1 cellular context compared by ENCODE assay signal in the genomic region with DNA sequence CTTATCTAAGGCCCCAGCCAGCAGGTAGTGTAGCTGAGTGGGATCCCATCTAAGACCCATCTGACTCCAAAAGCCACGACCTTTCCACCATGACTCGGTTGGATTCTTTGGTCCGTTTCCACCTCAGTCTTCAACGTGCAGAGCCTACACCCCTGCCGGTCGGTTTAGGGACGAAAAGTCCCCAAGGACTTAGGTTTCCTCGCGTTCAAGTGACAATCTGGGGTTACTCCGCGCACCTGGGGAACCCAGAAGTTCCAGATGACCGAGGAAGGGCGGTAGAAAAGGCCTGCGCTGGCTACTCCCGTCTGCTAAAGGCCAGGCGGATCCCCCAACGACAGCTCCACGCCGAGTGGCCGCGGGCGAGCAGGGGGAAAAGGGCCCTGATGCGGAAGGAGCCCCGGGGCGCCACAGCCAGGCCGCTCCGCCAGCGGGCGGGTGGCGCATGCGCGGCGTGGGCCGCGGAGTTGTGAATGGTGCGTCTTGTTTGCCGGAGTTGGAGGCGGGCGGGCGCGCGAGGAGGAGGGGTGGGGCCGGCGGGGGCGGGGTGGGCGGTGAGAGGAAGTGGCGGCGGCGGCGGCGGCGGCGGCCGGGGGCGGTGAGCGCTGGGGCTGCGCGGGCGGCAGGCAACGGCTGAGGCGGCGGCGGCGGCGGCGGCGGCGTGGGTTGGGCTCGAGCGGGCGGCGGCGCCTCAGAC.
TF ChIP-seq lines count a peak whose summit lies in the region.

A gene (plus strand): TSS at position 595 of the 694 bp plus-strand sequence. CDS start 259 bp downstream, outside the sequence.

TF ChIP-seq in K562, 482 proteins besides CTCF, POLR2A, EP300 and RAD21 (continued from another document and continues in another):
- TF ChIP-seq, protein P1, sequence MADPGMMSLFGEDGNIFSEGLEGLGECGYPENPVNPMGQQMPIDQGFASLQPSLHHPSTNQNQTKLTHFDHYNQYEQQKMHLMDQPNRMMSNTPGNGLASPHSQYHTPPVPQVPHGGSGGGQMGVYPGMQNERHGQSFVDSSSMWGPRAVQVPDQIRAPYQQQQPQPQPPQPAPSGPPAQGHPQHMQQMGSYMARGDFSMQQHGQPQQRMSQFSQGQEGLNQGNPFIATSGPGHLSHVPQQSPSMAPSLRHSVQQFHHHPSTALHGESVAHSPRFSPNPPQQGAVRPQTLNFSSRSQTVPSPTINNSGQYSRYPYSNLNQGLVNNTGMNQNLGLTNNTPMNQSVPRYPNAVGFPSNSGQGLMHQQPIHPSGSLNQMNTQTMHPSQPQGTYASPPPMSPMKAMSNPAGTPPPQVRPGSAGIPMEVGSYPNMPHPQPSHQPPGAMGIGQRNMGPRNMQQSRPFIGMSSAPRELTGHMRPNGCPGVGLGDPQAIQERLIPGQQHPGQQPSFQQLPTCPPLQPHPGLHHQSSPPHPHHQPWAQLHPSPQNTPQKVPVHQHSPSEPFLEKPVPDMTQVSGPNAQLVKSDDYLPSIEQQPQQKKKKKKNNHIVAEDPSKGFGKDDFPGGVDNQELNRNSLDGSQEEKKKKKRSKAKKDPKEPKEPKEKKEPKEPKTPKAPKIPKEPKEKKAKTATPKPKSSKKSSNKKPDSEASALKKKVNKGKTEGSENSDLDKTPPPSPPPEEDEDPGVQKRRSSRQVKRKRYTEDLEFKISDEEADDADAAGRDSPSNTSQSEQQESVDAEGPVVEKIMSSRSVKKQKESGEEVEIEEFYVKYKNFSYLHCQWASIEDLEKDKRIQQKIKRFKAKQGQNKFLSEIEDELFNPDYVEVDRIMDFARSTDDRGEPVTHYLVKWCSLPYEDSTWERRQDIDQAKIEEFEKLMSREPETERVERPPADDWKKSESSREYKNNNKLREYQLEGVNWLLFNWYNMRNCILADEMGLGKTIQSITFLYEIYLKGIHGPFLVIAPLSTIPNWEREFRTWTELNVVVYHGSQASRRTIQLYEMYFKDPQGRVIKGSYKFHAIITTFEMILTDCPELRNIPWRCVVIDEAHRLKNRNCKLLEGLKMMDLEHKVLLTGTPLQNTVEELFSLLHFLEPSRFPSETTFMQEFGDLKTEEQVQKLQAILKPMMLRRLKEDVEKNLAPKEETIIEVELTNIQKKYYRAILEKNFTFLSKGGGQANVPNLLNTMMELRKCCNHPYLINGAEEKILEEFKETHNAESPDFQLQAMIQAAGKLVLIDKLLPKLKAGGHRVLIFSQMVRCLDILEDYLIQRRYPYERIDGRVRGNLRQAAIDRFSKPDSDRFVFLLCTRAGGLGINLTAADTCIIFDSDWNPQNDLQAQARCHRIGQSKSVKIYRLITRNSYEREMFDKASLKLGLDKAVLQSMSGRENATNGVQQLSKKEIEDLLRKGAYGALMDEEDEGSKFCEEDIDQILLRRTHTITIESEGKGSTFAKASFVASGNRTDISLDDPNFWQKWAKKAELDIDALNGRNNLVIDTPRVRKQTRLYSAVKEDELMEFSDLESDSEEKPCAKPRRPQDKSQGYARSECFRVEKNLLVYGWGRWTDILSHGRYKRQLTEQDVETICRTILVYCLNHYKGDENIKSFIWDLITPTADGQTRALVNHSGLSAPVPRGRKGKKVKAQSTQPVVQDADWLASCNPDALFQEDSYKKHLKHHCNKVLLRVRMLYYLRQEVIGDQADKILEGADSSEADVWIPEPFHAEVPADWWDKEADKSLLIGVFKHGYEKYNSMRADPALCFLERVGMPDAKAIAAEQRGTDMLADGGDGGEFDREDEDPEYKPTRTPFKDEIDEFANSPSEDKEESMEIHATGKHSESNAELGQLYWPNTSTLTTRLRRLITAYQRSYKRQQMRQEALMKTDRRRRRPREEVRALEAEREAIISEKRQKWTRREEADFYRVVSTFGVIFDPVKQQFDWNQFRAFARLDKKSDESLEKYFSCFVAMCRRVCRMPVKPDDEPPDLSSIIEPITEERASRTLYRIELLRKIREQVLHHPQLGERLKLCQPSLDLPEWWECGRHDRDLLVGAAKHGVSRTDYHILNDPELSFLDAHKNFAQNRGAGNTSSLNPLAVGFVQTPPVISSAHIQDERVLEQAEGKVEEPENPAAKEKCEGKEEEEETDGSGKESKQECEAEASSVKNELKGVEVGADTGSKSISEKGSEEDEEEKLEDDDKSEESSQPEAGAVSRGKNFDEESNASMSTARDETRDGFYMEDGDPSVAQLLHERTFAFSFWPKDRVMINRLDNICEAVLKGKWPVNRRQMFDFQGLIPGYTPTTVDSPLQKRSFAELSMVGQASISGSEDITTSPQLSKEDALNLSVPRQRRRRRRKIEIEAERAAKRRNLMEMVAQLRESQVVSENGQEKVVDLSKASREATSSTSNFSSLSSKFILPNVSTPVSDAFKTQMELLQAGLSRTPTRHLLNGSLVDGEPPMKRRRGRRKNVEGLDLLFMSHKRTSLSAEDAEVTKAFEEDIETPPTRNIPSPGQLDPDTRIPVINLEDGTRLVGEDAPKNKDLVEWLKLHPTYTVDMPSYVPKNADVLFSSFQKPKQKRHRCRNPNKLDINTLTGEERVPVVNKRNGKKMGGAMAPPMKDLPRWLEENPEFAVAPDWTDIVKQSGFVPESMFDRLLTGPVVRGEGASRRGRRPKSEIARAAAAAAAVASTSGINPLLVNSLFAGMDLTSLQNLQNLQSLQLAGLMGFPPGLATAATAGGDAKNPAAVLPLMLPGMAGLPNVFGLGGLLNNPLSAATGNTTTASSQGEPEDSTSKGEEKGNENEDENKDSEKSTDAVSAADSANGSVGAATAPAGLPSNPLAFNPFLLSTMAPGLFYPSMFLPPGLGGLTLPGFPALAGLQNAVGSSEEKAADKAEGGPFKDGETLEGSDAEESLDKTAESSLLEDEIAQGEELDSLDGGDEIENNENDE (IDR thresholded peaks at IDR 0.05; ENCODE audit: low read depth, low read length) = no peak
- TF ChIP-seq, protein P2, sequence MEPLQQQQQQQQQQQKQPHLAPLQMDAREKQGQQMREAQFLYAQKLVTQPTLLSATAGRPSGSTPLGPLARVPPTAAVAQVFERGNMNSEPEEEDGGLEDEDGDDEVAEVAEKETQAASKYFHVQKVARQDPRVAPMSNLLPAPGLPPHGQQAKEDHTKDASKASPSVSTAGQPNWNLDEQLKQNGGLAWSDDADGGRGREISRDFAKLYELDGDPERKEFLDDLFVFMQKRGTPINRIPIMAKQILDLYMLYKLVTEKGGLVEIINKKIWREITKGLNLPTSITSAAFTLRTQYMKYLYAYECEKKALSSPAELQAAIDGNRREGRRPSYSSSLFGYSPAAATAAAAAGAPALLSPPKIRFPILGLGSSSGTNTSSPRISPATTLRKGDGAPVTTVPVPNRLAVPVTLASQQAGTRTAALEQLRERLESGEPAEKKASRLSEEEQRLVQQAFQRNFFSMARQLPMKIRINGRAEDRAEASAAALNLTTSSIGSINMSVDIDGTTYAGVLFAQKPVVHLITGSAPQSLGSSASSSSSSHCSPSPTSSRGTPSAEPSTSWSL (CRISPR knock-in tag; IDR thresholded peaks at IDR 0.05; ENCODE audit: borderline replicate concordance) = 0 out of 2 replicates have a peak, but pooled peaks have one; percentile 71
- TF ChIP-seq TEAD2 (tag; IDR thresholded peaks at IDR 0.05) = no peak
- TF ChIP-seq ZNF589 (CRISPR knock-in tag; IDR thresholded peaks at IDR 0.05; ENCODE audit: low read depth) = no peak
- no peak for TF ChIP-seq ZC3H8 (IDR thresholded peaks at IDR 0.05)
- no peak for TF ChIP-seq FOSL1 (tag; conservative IDR thresholded peaks at IDR 0.05)
- TF ChIP-seq ESRRA (IDR thresholded peaks at IDR 0.05; ENCODE audit: borderline replicate concordance, low read depth) = peak; percentile 78
- TF ChIP-seq ZNF76 (CRISPR knock-in tag; IDR thresholded peaks at IDR 0.05; ENCODE audit: borderline replicate concordance) = no peak
- no peak for TF ChIP-seq CBX3 (IDR thresholded peaks at IDR 0.05; ENCODE audit: borderline replicate concordance in 1 of 2, low read length in 2 of 2)
- TF ChIP-seq ELF1 (tag; IDR thresholded peaks at IDR 0.05) = peak; percentile 91
- TF ChIP-seq HNRNPH1 (optimal IDR thresholded peaks at IDR 0.05; ENCODE audit: low read depth, low read length) = no peak
- TF ChIP-seq, protein P3, sequence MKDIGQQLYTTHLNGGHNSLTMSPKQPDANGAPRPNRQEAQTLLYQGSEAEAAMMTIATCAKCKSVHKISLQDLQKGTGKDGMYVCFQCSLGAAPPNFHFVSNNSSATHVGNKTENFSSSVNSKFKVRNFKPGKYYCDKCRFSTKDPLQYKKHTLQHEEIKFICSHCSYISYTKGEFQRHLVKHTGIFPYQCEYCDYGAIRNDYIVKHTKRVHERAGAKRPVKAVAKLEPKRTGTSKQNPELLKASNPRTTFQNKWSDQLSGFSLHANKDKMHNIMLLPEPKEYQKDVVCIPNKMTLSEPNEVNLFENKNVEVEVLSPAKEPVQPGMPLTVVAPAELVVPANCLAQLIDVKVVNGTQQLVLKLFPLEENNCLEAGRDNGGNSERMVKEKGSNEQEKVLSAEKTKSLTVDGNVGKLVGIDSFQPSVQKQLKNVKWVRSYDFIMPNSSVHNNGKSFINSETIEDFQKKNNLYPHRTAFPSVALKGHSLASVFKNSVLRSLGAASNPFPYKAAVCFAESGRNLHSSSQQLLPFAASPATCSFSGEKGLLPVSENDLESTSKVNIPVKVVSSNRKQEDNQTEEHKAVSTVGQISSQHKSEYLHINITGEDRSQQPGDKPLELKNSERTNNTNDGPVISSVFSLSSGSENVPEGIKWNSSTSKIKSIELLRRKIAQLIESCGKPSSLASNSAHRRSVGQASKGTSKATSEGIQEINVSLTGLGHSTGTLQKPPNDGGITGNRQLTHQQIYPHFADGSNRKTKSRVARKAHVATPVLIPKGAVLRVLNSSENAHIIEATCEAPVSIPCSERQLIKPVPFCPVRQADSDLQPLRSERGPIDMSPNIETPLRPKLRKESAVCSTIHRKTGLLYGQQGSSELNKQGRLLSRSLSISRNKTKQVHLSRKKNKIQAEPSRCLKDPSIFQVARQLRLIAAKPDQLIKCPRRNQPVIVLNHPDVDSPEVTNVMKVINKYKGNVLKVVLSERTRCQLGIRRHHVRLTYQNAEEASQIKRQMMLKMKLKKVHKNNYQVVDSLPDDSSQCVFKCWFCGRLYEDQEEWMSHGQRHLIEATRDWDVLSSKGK (CRISPR knock-in tag; IDR thresholded peaks at IDR 0.05) = no peak
- TF ChIP-seq, protein P4, sequence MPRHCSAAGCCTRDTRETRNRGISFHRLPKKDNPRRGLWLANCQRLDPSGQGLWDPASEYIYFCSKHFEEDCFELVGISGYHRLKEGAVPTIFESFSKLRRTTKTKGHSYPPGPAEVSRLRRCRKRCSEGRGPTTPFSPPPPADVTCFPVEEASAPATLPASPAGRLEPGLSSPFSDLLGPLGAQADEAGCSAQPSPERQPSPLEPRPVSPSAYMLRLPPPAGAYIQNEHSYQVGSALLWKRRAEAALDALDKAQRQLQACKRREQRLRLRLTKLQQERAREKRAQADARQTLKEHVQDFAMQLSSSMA (CRISPR knock-in tag; IDR thresholded peaks at IDR 0.05) = peak; percentile 73; the same call in 1 of the 2 replicates
- TF ChIP-seq, protein P5, sequence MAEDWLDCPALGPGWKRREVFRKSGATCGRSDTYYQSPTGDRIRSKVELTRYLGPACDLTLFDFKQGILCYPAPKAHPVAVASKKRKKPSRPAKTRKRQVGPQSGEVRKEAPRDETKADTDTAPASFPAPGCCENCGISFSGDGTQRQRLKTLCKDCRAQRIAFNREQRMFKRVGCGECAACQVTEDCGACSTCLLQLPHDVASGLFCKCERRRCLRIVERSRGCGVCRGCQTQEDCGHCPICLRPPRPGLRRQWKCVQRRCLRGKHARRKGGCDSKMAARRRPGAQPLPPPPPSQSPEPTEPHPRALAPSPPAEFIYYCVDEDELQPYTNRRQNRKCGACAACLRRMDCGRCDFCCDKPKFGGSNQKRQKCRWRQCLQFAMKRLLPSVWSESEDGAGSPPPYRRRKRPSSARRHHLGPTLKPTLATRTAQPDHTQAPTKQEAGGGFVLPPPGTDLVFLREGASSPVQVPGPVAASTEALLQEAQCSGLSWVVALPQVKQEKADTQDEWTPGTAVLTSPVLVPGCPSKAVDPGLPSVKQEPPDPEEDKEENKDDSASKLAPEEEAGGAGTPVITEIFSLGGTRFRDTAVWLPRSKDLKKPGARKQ (CRISPR knock-in tag; IDR thresholded peaks at IDR 0.05) = no peak
- TF ChIP-seq ZSCAN32 (CRISPR knock-in tag; IDR thresholded peaks at IDR 0.05) = 0 out of 2 replicates have a peak, but pooled peaks have one; percentile 42
- no peak for TF ChIP-seq NEUROD1 (IDR thresholded peaks at IDR 0.05; ENCODE audit: borderline replicate concordance, low read depth, low read length, partially characterized antibody)
- peak in 2 of 3 experiments; percentile 4 to 73 for TF ChIP-seq YY1 (IDR thresholded peaks at IDR 0.05; ENCODE audit: borderline replicate concordance in 1 of 3, control insufficient read depth in 1 of 3, extremely low read depth in 1 of 3, insufficient read depth in 3 of 3, insufficient read length in 1 of 3, insufficient replicate concordance in 2 of 3, low read depth in 1 of 3, low read length in 2 of 3)
- no peak for TF ChIP-seq ZNF584 (CRISPR knock-in tag; IDR thresholded peaks at IDR 0.05; ENCODE audit: low read depth)
- TF ChIP-seq MYC (IDR thresholded peaks at IDR 0.05; ENCODE audit: low read depth, low read length) = peak; percentile 75
- TF ChIP-seq MYC (CRISPR knock-in tag; IDR thresholded peaks at IDR 0.05; ENCODE audit: borderline replicate concordance, low read depth) = no peak
- no peak for TF ChIP-seq NFE2L1 (tag; IDR thresholded peaks at IDR 0.05; ENCODE audit: borderline replicate concordance, low read depth)
- TF ChIP-seq, protein P6, sequence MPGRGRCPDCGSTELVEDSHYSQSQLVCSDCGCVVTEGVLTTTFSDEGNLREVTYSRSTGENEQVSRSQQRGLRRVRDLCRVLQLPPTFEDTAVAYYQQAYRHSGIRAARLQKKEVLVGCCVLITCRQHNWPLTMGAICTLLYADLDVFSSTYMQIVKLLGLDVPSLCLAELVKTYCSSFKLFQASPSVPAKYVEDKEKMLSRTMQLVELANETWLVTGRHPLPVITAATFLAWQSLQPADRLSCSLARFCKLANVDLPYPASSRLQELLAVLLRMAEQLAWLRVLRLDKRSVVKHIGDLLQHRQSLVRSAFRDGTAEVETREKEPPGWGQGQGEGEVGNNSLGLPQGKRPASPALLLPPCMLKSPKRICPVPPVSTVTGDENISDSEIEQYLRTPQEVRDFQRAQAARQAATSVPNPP (IDR thresholded peaks at IDR 0.05; ENCODE audit: borderline replicate concordance, insufficient read depth, insufficient read length) = no peak
- TF ChIP-seq ZNF699 (CRISPR knock-in tag; IDR thresholded peaks at IDR 0.05; ENCODE audit: insufficient replicate concordance) = no peak
- peak in 1 of 2 experiments; percentile 58; a peak in 2 of 4 replicates for TF ChIP-seq TEAD1 (CRISPR knock-in tag; IDR thresholded peaks at IDR 0.05)
- no peak for TF ChIP-seq NCOR1 (IDR thresholded peaks at IDR 0.05)
- no peak for TF ChIP-seq KLF6 (CRISPR knock-in tag; IDR thresholded peaks at IDR 0.05; ENCODE audit: borderline replicate concordance)
- no peak for TF ChIP-seq ZNF232 (CRISPR knock-in tag; IDR thresholded peaks at IDR 0.05)
- peak; percentile 87 for TF ChIP-seq TAF1 (IDR thresholded peaks at IDR 0.05; ENCODE audit: control insufficient read depth, extremely low read depth, insufficient read depth, low read length, severe bottlenecking)
- no peak for TF ChIP-seq PTTG1 (tag; IDR thresholded peaks at IDR 0.05; ENCODE audit: low read depth)
- peak in 1 of 2 experiments; percentile 71; a peak in 1 of 4 replicates for TF ChIP-seq SIN3A (IDR thresholded peaks at IDR 0.05; ENCODE audit: borderline replicate concordance in 2 of 2, control insufficient read depth in 1 of 2, low read depth in 2 of 2, low read length in 2 of 2)
- TF ChIP-seq TCF7 (IDR thresholded peaks at IDR 0.05; ENCODE audit: borderline replicate concordance) = no peak
- TF ChIP-seq EWSR1 (IDR thresholded peaks at IDR 0.05; ENCODE audit: borderline replicate concordance, low read depth, partially characterized antibody) = no peak
- TF ChIP-seq, protein P7, sequence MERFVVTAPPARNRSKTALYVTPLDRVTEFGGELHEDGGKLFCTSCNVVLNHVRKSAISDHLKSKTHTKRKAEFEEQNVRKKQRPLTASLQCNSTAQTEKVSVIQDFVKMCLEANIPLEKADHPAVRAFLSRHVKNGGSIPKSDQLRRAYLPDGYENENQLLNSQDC (CRISPR knock-in tag; IDR thresholded peaks at IDR 0.05) = no peak
- no peak for TF ChIP-seq ZNF780A (CRISPR knock-in tag; IDR thresholded peaks at IDR 0.05)
